Comparison of ENCODE assay signal across 7 cellular contexts in the genomic region with DNA sequence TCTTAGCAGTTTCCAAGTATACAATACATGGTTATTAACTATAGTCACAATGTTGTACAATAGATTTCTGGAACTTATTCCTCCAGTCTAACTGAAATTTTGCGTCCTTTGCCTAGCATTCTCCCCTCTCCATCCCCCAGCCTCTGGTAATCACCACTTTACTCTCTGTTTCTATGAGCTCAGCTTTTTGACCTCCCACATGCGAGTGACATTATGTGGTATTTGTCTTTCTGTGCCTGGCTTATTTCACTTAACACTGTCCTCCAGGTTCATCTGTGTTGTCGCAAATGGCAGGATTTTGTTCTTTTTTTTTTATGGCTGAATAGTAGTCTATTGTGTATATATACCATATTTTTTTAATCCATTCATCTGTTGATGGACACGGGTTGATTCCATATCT. TPM values are rescaled to one million over a fixed set of nuclear protein-coding genes. Genes with fewer than 3 reads are reported as not detected.
"Had no signal": no experiment of that assay in that cellular context is flagged by ENCODE, and none has a peak within 500 bp of the region (broad histone marks: within the 10 kb centered on the region; RNA-seq: fewer than 3 reads in every experiment).

No MANE protein-coding gene starts in this region.

- ATAC-seq: GM23338 had no signal

- FAIRE-seq: H1, H54, HTR-8/SVneo had no signal

- H3K4me2 ChIP-seq: GM23338 had no signal

- H2AFZ ChIP-seq: GM23338 had no signal

- H3K4me3 ChIP-seq: GM23338 had no signal

- DNase-seq: H9, HCEC 1CT, IMR-90 had no signal

RNA-seq across cellular contexts. Expression of gene CD101, which starts 43.9 kb away (rescaled TPM):
- total RNA-seq: IMR-90 had no signal
- polyA plus RNA-seq: IMR-90 had no signal
